Comparison of ENCODE assay signal across 15 cellular contexts in the genomic region with DNA sequence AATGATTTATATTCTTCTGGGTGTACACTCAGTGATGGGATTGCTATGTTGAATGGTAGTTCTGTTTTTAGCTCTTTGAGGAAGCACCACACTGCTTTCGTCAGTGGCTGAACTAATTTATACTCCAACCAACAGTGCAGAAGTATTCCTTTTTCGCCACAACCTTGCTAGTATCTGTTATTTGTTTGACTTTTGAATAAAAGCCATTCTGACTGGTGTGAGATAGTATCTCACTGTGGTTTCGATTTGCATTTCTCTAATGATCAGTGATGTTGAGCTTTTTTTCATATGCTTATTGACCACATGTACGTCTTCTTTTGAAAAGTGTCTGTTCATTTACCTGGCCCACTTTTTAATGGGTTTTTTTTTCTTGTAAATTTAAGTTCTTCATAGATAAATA.
DNase-seq lines count a peak whose midpoint lies in the region; ATAC-seq and TF ChIP-seq lines count a peak whose summit lies in the region.
"Had no signal": no experiment of that assay in that cellular context is flagged by ENCODE, and none has a peak within 500 bp of the region (broad histone marks: within the 10 kb centered on the region; RNA-seq: fewer than 3 reads in every experiment).

No MANE protein-coding gene starts in this region.

- no peak for DNase-seq in activated naive CD8-positive, alpha-beta T cell treated with anti-CD3 and anti-CD28 coated beads, Interleukin-2, amount 50 U/mL, for 24 hours
- DNase-seq in CD4-positive, alpha-beta memory T cell, result peak in 4 of 5 donors; percentile 28 to 51 (median 39)
- DNase-seq in T-helper 17 cell, result no peak
- DNase-seq in stimulated activated effector memory CD8-positive, alpha-beta T cell treated with anti-CD3 and anti-CD28 coated beads, Interleukin-12 subunit alpha, Interleukin-12 subunit beta, amount 100 ng/mL, for 72 hours (ENCODE audit: low spot score in 2 of 2), result no peak
- DNase-seq in Peyer's patch, result no peak
- no peak for DNase-seq in breast epithelium (ENCODE audit: low spot score in 2 of 2)
- DNase-seq: ACHN; BE2C; C1 segment of cervical spinal cord; Calu3; CD8-positive, alpha-beta T cell; DMS79 treated with DMSO at 0.1 percent for 48 hours; GF-D8; H9 had no signal

- peak overlapping the region; percentile 29 for H3K27ac Mint-ChIP-seq in activated naive CD8-positive, alpha-beta T cell
- no peak overlapping the region for H3K27ac Mint-ChIP-seq in activated naive CD8-positive, alpha-beta T cell treated with anti-CD3 and anti-CD28 coated beads, Interleukin-2, amount 50 U/mL, for 24 hours
- H3K27ac Mint-ChIP-seq in CD4-positive, alpha-beta memory T cell, result peak overlapping the region in 6 of 7 donors; percentile 5 to 86 (median 47)
- H3K27ac Mint-ChIP-seq in T-helper 17 cell, result peak overlapping the region; percentile 30
- no peak overlapping the region for H3K27ac Mint-ChIP-seq in stimulated activated effector memory CD8-positive, alpha-beta T cell treated with anti-CD3 and anti-CD28 coated beads, Interleukin-12 subunit alpha, Interleukin-12 subunit beta, amount 100 ng/mL, for 72 hours
- H3K27ac Mint-ChIP-seq: CD8-positive, alpha-beta T cell; H9 had no signal

- TF ChIP-seq CTCF in Peyer's patch (IDR thresholded peaks at IDR 0.05) (no peak), breast epithelium (IDR thresholded peaks at IDR 0.05) (no peak)

- H3K27me3 Mint-ChIP-seq in activated naive CD8-positive, alpha-beta T cell, result no peaks in the 10 kb centered on the region
- no peaks in the 10 kb centered on the region for H3K27me3 Mint-ChIP-seq in activated naive CD8-positive, alpha-beta T cell treated with anti-CD3 and anti-CD28 coated beads, Interleukin-2, amount 50 U/mL, for 24 hours
- H3K27me3 Mint-ChIP-seq in CD4-positive, alpha-beta memory T cell, result peaks cover 0 to 2% of the 10 kb centered on the region in 2 donors
- no peaks in the 10 kb centered on the region for H3K27me3 Mint-ChIP-seq in T-helper 17 cell

- CTCF ChIA-PET in CD4-positive, alpha-beta memory T cell (lab: Charles Lee; ENCODE audit: partially characterized antibody), result no interaction called here

- H3K4me1 ChIP-seq in CD4-positive, alpha-beta memory T cell (ENCODE audit: insufficient read depth, low read length), result peaks cover 13% of the 10 kb centered on the region
- H3K4me1 ChIP-seq in Peyer's patch (no peaks in the 10 kb centered on the region), breast epithelium (no peaks in the 10 kb centered on the region)
- H3K4me1 ChIP-seq: BE2C had no signal

- no peaks in the 10 kb centered on the region for H3K27me3 ChIP-seq in CD4-positive, alpha-beta memory T cell (ENCODE audit: insufficient read depth, low read length)
- H3K27me3 ChIP-seq in Peyer's patch (no peaks in the 10 kb centered on the region), breast epithelium (no peaks in the 10 kb centered on the region)
- H3K27me3 ChIP-seq: BE2C had no signal

- no peak overlapping the region for H3K4me3 ChIP-seq in CD4-positive, alpha-beta memory T cell (ENCODE audit: low read length in 2 of 2)
- H3K4me3 ChIP-seq in Peyer's patch (no peak overlapping the region), breast epithelium (no peak overlapping the region)

- POLR2A ChIA-PET in CD4-positive, alpha-beta memory T cell (lab: Charles Lee; ENCODE audit: partially characterized antibody), result no interaction called here

- no peak overlapping the region for H3K27ac ChIP-seq in CD4-positive, alpha-beta memory T cell (ENCODE audit: low read depth, low read length)
- H3K27ac ChIP-seq in Peyer's patch, result no peak overlapping the region
- no peak overlapping the region for H3K27ac ChIP-seq in breast epithelium

- H3K9me3 ChIP-seq in CD4-positive, alpha-beta memory T cell (ENCODE audit: control insufficient read depth in 1 of 2, low read length in 2 of 2), result no peaks in the 10 kb centered on the region
- H3K9me3 ChIP-seq in T-helper 17 cell (ENCODE audit: control insufficient read depth, low read length, poor library complexity, severe bottlenecking) (no peaks in the 10 kb centered on the region), Peyer's patch (no peaks in the 10 kb centered on the region), breast epithelium (no peaks in the 10 kb centered on the region)
- H3K9me3 ChIP-seq: BE2C had no signal

- H3K4me1 Mint-ChIP-seq in activated naive CD8-positive, alpha-beta T cell (ENCODE audit: low read depth), result peaks cover 30% of the 10 kb centered on the region
- peaks cover 23% of the 10 kb centered on the region for H3K4me1 Mint-ChIP-seq in activated naive CD8-positive, alpha-beta T cell treated with anti-CD3 and anti-CD28 coated beads, Interleukin-2, amount 50 U/mL, for 24 hours
- H3K4me1 Mint-ChIP-seq in CD4-positive, alpha-beta memory T cell, result peaks cover 23 to 34% (median 29%) of the 10 kb centered on the region in 4 donors
- H3K4me1 Mint-ChIP-seq in T-helper 17 cell, result peaks cover 23% of the 10 kb centered on the region
- H3K4me1 Mint-ChIP-seq in stimulated activated effector memory CD8-positive, alpha-beta T cell treated with anti-CD3 and anti-CD28 coated beads, Interleukin-12 subunit alpha, Interleukin-12 subunit beta, amount 100 ng/mL, for 72 hours, result peaks cover 4% of the 10 kb centered on the region

- H3K36me3 Mint-ChIP-seq in activated naive CD8-positive, alpha-beta T cell, result no peaks in the 10 kb centered on the region
- H3K36me3 Mint-ChIP-seq in activated naive CD8-positive, alpha-beta T cell treated with anti-CD3 and anti-CD28 coated beads, Interleukin-2, amount 50 U/mL, for 24 hours (ENCODE audit: low read depth), result no peaks in the 10 kb centered on the region
- H3K36me3 Mint-ChIP-seq in CD4-positive, alpha-beta memory T cell, result no peaks in the 10 kb centered on the region
- H3K36me3 Mint-ChIP-seq in T-helper 17 cell (ENCODE audit: low read depth), result no peaks in the 10 kb centered on the region
- no peaks in the 10 kb centered on the region for H3K36me3 Mint-ChIP-seq in stimulated activated effector memory CD8-positive, alpha-beta T cell treated with anti-CD3 and anti-CD28 coated beads, Interleukin-12 subunit alpha, Interleukin-12 subunit beta, amount 100 ng/mL, for 72 hours
- H3K36me3 Mint-ChIP-seq: CD8-positive, alpha-beta T cell had no signal

- no peak overlapping the region for H3K4me3 Mint-ChIP-seq in activated naive CD8-positive, alpha-beta T cell
- no peak overlapping the region for H3K4me3 Mint-ChIP-seq in activated naive CD8-positive, alpha-beta T cell treated with anti-CD3 and anti-CD28 coated beads, Interleukin-2, amount 50 U/mL, for 24 hours
- peak overlapping the region in 2 of 8 donors; percentile 40 to 57 for H3K4me3 Mint-ChIP-seq in CD4-positive, alpha-beta memory T cell
- H3K4me3 Mint-ChIP-seq in T-helper 17 cell, result peak overlapping the region; percentile 2
- H3K4me3 Mint-ChIP-seq in stimulated activated effector memory CD8-positive, alpha-beta T cell treated with anti-CD3 and anti-CD28 coated beads, Interleukin-12 subunit alpha, Interleukin-12 subunit beta, amount 100 ng/mL, for 72 hours, result no peak overlapping the region
- H3K4me3 Mint-ChIP-seq: CD8-positive, alpha-beta T cell; H9 had no signal

- intact Hi-C loops in CD4-positive, alpha-beta memory T cell (cut with micrococcal nuclease), result no loop called here
- intact Hi-C loops in breast epithelium (cut with DNase I; ENCODE audit: low total_unique reads), result no loop called here

- TF ChIP-seq POLR2A in Peyer's patch (IDR thresholded peaks at IDR 0.05) (no peak), breast epithelium (IDR thresholded peaks at IDR 0.05) (no peak)

- H3K9me3 Mint-ChIP-seq in activated naive CD8-positive, alpha-beta T cell (ENCODE audit: low read depth), result peaks cover 5% of the 10 kb centered on the region
- peaks cover 4% of the 10 kb centered on the region for H3K9me3 Mint-ChIP-seq in activated naive CD8-positive, alpha-beta T cell treated with anti-CD3 and anti-CD28 coated beads, Interleukin-2, amount 50 U/mL, for 24 hours
- H3K9me3 Mint-ChIP-seq in CD4-positive, alpha-beta memory T cell, result peaks cover 0 to 3% (median 0%) of the 10 kb centered on the region in 8 donors
- H3K9me3 Mint-ChIP-seq in stimulated activated effector memory CD8-positive, alpha-beta T cell treated with anti-CD3 and anti-CD28 coated beads, Interleukin-12 subunit alpha, Interleukin-12 subunit beta, amount 100 ng/mL, for 72 hours, result peaks cover 3% of the 10 kb centered on the region

- ATAC-seq in activated naive CD8-positive, alpha-beta T cell treated with anti-CD3 and anti-CD28 coated beads, Interleukin-2, amount 50 U/mL, for 24 hours, result no peak
- peak; percentile 49 for ATAC-seq in T-helper 17 cell
- peak; percentile 21 for ATAC-seq in stimulated activated effector memory CD8-positive, alpha-beta T cell treated with anti-CD3 and anti-CD28 coated beads, Interleukin-12 subunit alpha, Interleukin-12 subunit beta, amount 100 ng/mL, for 72 hours
- ATAC-seq: CD8-positive, alpha-beta T cell had no signal

- H3K36me3 ChIP-seq in CD4-positive, alpha-beta memory T cell (ENCODE audit: insufficient read depth, low read length), result no peaks in the 10 kb centered on the region
- H3K36me3 ChIP-seq in Peyer's patch (no peaks in the 10 kb centered on the region), breast epithelium (no peaks in the 10 kb centered on the region)
- H3K36me3 ChIP-seq: BE2C had no signal

Comparison
In these comparisons a context has a peak if more than half of its experiments do, and no peak if none do; other contexts are left out.
1. H3K27ac Mint-ChIP-seq: peak in activated naive CD8-positive, alpha-beta T cell (single experiment), CD4-positive, alpha-beta memory T cell (6 of 7) and T-helper 17 cell (single experiment); none in activated naive CD8-positive, alpha-beta T cell treated with anti-CD3 and anti-CD28 coated beads, Interleukin-2, amount 50 U/mL, for 24 hours (single experiment) and stimulated activated effector memory CD8-positive, alpha-beta T cell treated with anti-CD3 and anti-CD28 coated beads, Interleukin-12 subunit alpha, Interleukin-12 subunit beta, amount 100 ng/mL, for 72 hours (single experiment).
2. DNase-seq: peak in CD4-positive, alpha-beta memory T cell (4 of 5); none in activated naive CD8-positive, alpha-beta T cell treated with anti-CD3 and anti-CD28 coated beads, Interleukin-2, amount 50 U/mL, for 24 hours (single experiment), T-helper 17 cell (0 of 3), stimulated activated effector memory CD8-positive, alpha-beta T cell treated with anti-CD3 and anti-CD28 coated beads, Interleukin-12 subunit alpha, Interleukin-12 subunit beta, amount 100 ng/mL, for 72 hours (0 of 2), Peyer's patch (0 of 3) and breast epithelium (0 of 2).